Comparison of ENCODE assay signal across 21 cellular contexts in the genomic region with DNA sequence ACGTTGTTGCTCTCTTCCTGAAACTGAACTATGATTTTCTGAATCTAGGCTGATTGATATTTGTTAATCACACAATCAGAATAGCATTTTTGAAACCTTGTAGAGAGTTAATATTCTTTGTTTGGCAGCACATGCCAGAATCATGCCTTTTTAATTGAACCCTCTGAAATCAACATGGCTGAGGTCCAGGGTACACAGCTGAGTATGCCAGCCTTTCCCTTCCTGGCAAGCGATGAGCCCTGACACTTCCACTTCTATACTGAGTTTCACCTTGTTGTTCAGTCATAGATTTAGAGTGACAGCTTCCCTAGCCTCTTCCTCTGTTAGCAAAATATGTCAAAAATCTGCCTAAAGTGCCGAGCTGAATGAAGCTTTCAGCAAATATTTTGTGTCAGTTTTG. TPM values are rescaled to one million over a fixed set of nuclear protein-coding genes. Genes with fewer than 3 reads are reported as not detected.
DNase-seq lines count a peak whose midpoint lies in the region; ATAC-seq and TF ChIP-seq lines count a peak whose summit lies in the region.
"Had no signal": no experiment of that assay in that cellular context is flagged by ENCODE, and none has a peak within 500 bp of the region (broad histone marks: within the 10 kb centered on the region; RNA-seq: fewer than 3 reads in every experiment).

No MANE protein-coding gene starts in this region.

- intact Hi-C loops in right lobe of liver (cut with DNase I) (no loop called here), esophagus muscularis mucosa (cut with DNase I) (no loop called here)

- TF ChIP-seq POLR2A in right lobe of liver (IDR thresholded peaks at IDR 0.05) (no peak), esophagus muscularis mucosa (IDR thresholded peaks at IDR 0.05; ENCODE audit: low read depth) (no peak)

- H3K27me3 ChIP-seq in right lobe of liver (no peaks in the 10 kb centered on the region), esophagus muscularis mucosa (no peaks in the 10 kb centered on the region)
- H3K27me3 ChIP-seq: BLaER1 had no signal

- TF ChIP-seq EP300 in esophagus muscularis mucosa (IDR thresholded peaks at IDR 0.05): no peak

- no peak overlapping the region for H3K4me3 ChIP-seq in right lobe of liver
- H3K4me3 ChIP-seq in esophagus muscularis mucosa: no peak overlapping the region
- H3K4me3 ChIP-seq: BLaER1, SK-N-MC, thoracic aorta had no signal

- TF ChIP-seq CTCF in right lobe of liver (IDR thresholded peaks at IDR 0.05) (no peak), esophagus muscularis mucosa (IDR thresholded peaks at IDR 0.05) (no peak)

- H3K27ac ChIP-seq in right lobe of liver (peak overlapping the region in 1 of 3 donors; percentile 6), esophagus muscularis mucosa (replicated peaks in 1 of 4) (no peak overlapping the region)
- H3K27ac ChIP-seq: BLaER1, SK-N-MC had no signal

- ATAC-seq in right lobe of liver (peak; percentile 90 to 97 (median 94)), HG02642 (IDR thresholded peaks at IDR 0.05; ENCODE audit: poor library complexity, unreplicated experiment) (no peak)
- ATAC-seq: left colon, natural killer cell, T-helper 17 cell had no signal

- H3K36me3 ChIP-seq in right lobe of liver: peaks cover 0 to 13% (median 2%) of the 10 kb centered on the region in 4 donors
- H3K36me3 ChIP-seq in esophagus muscularis mucosa: peaks cover 0 to 75% (median 39%) of the 10 kb centered on the region in 4 donors

- H3K9me3 ChIP-seq in right lobe of liver (no peaks in the 10 kb centered on the region), esophagus muscularis mucosa (no peaks in the 10 kb centered on the region)
- H3K9me3 ChIP-seq: thoracic aorta had no signal

- peaks cover 0 to 12% (median 2%) of the 10 kb centered on the region in 4 donors for H3K4me1 ChIP-seq in right lobe of liver
- H3K4me1 ChIP-seq in esophagus muscularis mucosa: peaks cover 22 to 39% (median 29%) of the 10 kb centered on the region in 4 donors

- DNase-seq in Ammon's horn (ENCODE audit: low spot score) (peak; percentile 46), NCI-H1092 treated with DMSO at 0.1 percent for 48 hours (lab: John Stamatoyannopoulos, UW) (peak; percentile 9), cerebellum (ENCODE audit: low spot score) (peak; percentile 41), right lobe of liver (peak in 2 of 3 donors; percentile 34 to 75), esophagus muscularis mucosa (ENCODE audit: extremely low spot score) (no peak), NOMO-1 (lab: John Stamatoyannopoulos, UW; ENCODE audit: unreplicated experiment in 2 of 2) (no peak)
- DNase-seq in effector CD4-positive, alpha-beta T cell: no peak
- DNase-seq: ACHN; activated naive CD4-positive, alpha-beta T cell treated with anti-CD3 and anti-CD28 coated beads, Interleukin-2, amount 50 U/mL, for 16 hours; Calu3; H7; left colon; natural killer cell; NCI-H1048; NCI-H2107; stimulated activated naive CD4-positive, alpha-beta T cell treated with Interleukin-2 at 50 U/mL for 16 hours; T-helper 17 cell had no signal

- WGBS in right lobe of liver (ENCODE audit: insufficient coverage, low coverage, low lambda C conversion rate, missing lambda C conversion rate): 34% methylated on average over 3 of the region's 3 CpGs
- 73% methylated on average over 3 of the region's 3 CpGs for WGBS in esophagus muscularis mucosa

RNA-seq across cellular contexts. Expression of a gene that starts 6.8 kb away (rescaled TPM):
- total RNA-seq in cerebellum (36.0 TPM), right lobe of liver (10 to 100 TPM in 3 of 6 experiments, 1 to 10 TPM in 3; 6.8 to 15.6 (median 9.5) TPM), esophagus muscularis mucosa (10 to 100 TPM; 29.6 to 47.7 (median 38.4) TPM)

Comparison
In these comparisons a context has a peak if more than half of its experiments do, and no peak if none do; other contexts are left out.
1. DNase-seq: peak in Ammon's horn (single experiment), NCI-H1092 treated with DMSO at 0.1 percent for 48 hours (single experiment), cerebellum (single experiment) and right lobe of liver (2 of 3); none in esophagus muscularis mucosa (single experiment), NOMO-1 (0 of 2) and effector CD4-positive, alpha-beta T cell (single experiment).